Comparison of ENCODE assay signal across 8 cellular contexts in genomic region chr4:71009796-71010588, GRCh38. TPM values are rescaled to one million over a fixed set of nuclear protein-coding genes. Genes with fewer than 3 reads are reported as not detected.
DNase-seq lines count a peak whose midpoint lies in the region; ATAC-seq, FAIRE-seq and TF ChIP-seq lines count a peak whose summit lies in the region.

No MANE protein-coding gene starts in this region.

- peaks cover 2% of the 10 kb centered on the region for H4K20me1 ChIP-seq in mammary epithelial cell (ENCODE audit: insufficient read depth, low read length)

- intact Hi-C loops in mammary epithelial cell (cut with micrococcal nuclease) = loop anchor here (1.0 to 2.0 kb wide), 4 partner anchors 108 to 409 kb away; partner anchors contain the start of genes GRSF1 and MOB1B

- H3K27ac ChIP-seq in A549 = no peak overlapping the region
- no peak overlapping the region for H3K27ac ChIP-seq in mammary epithelial cell (ENCODE audit: insufficient read depth, low read depth, low read length)

- dilution Hi-C loops in mammary epithelial cell (cut with HindIII; ENCODE audit: low sequenced_read_pairs) = no loop called here

- no TSS peak for BruUV-seq in mammary epithelial cell (replicated peaks; lab: Mats Ljungman, UMichigan)

- in situ Hi-C loops in mammary epithelial cell (cut with MboI; ENCODE audit: low sequenced_read_pairs in 2 of 2) = loop anchor here in 1 of 2 donors (25.0 kb wide), 1 partner anchor 348 kb away; the partner anchor contains the start of gene JCHAIN

- H3K36me3 ChIP-seq in mammary epithelial cell (ENCODE audit: insufficient read depth, low read length) = no peaks in the 10 kb centered on the region

- H3K27me3 ChIP-seq in mammary epithelial cell (ENCODE audit: insufficient read depth, low read length) = no peaks in the 10 kb centered on the region

- TF ChIP-seq RAD21 in A549 (conservative IDR thresholded peaks at IDR 0.05 in 1 of 2, IDR thresholded peaks at IDR 0.05 in 1 of 2) = peak; percentile 25 to 39; a peak in 3 of 5 replicates

- H3K4me3 ChIP-seq in A549 (no peak overlapping the region), mammary epithelial cell (replicated peaks in 1 of 3; ENCODE audit: insufficient read depth in 1 of 3, low read depth in 2 of 3, low read length in 3 of 3) (no peak overlapping the region)

- no peak for TF ChIP-seq POLR2A in A549 (IDR thresholded peaks at IDR 0.05; ENCODE audit: low read length)

- ATAC-seq in A549 (peak; percentile 54 to 73; a peak in 3 of 6 replicates), HG02759 (IDR thresholded peaks at IDR 0.05; ENCODE audit: unreplicated experiment) (peak; percentile 39), left lobe of liver (peak; percentile 87)

- H2AFZ ChIP-seq in mammary epithelial cell (ENCODE audit: low read depth, low read length) = peak overlapping the region; percentile 27

- TF ChIP-seq CTCF in A549 (IDR thresholded peaks at IDR 0.05) (peak; percentile 59), mammary epithelial cell (conservative IDR thresholded peaks at IDR 0.05 in 1 of 2, IDR thresholded peaks at IDR 0.05 in 1 of 2; ENCODE audit: extremely low read depth in 1 of 2, insufficient read depth in 1 of 2, low read depth in 1 of 2, low read length in 2 of 2) (peak; percentile 63 to 64)

- CTCF ChIA-PET in A549 (lab: Yijun Ruan, JAX) = interaction anchor here (0.6 to 2.6 kb wide), 9 partner anchors 8 to 443 kb away, joined by 3 to 14 read pairs (median 3); partner anchors contain the start of gene DCK
- CTCF ChIA-PET in mammary epithelial cell (lab: Charles Lee; ENCODE audit: low non-redundant PET) = interaction anchor here (0.5 to 0.6 kb wide), 5 partner anchors 104 to 1105 kb away, joined by 3 to 46 read pairs (median 4); no protein-coding TSS in a partner anchor

- WGBS in A549 (ENCODE audit: missing lambda C conversion rate) = 1% methylated on average over 3 of the region's 3 CpGs
- 10% methylated on average over 3 of the region's 3 CpGs for WGBS in mammary epithelial cell (ENCODE audit: low coverage, missing lambda C conversion rate)

- H3K4me1 ChIP-seq in A549 = peaks cover 8% of the 10 kb centered on the region; the same call in 2 of the 3 replicates
- H3K4me1 ChIP-seq in mammary epithelial cell (ENCODE audit: insufficient read depth, low read length) = peaks cover 3% of the 10 kb centered on the region

- H3K79me2 ChIP-seq in mammary epithelial cell (ENCODE audit: insufficient read depth, low read length) = peaks cover 23% of the 10 kb centered on the region

- DNase-seq in A549 (ENCODE audit: low read depth in 1 of 2, low spot score in 1 of 2) (peak; percentile 26), GM03348 (ENCODE audit: low spot score) (peak; percentile 57), NCI-H69 (lab: John Stamatoyannopoulos, UW) (peak; percentile 4), mammary epithelial cell (peak; percentile 41), left lobe of liver (ENCODE audit: low spot score) (no peak), activated gamma-delta T cell treated with Interleukin-2 at 50 U/mL for 16 hours (no peak)
- DNase-seq in stimulated activated naive CD4-positive, alpha-beta T cell treated with Interleukin-2 at 50 U/mL for 16 hours (lab: John Stamatoyannopoulos, UW) = no peak

- no peak for TF ChIP-seq EP300 in A549 (IDR thresholded peaks at IDR 0.05)

- FAIRE-seq in A549 (lab: Jason Lieb, UNC) = no peak

- POLR2A ChIA-PET in A549 (lab: Yijun Ruan, JAX) = interaction anchor here (0.5 to 1.3 kb wide), 3 partner anchors 9 to 71 kb away, joined by 3 to 8 read pairs (median 3); partner anchors contain the start of gene DCK

- H3K9ac ChIP-seq in mammary epithelial cell (ENCODE audit: insufficient read depth, low read length) = no peak overlapping the region

- H3K4me2 ChIP-seq in A549 = peak overlapping the region; percentile 19; the same call in 1 of the 3 replicates
- no peak overlapping the region for H3K4me2 ChIP-seq in mammary epithelial cell (ENCODE audit: insufficient read depth, low read depth, low read length)

- H3K9me3 ChIP-seq in A549 (no peaks in the 10 kb centered on the region), mammary epithelial cell (replicated peaks; ENCODE audit: insufficient read depth, low read length) (no peaks in the 10 kb centered on the region)

TF ChIP-seq in A549, 52 proteins besides CTCF, POLR2A, EP300 and RAD21:
- no peak for TF ChIP-seq TP53 (CRISPR knock-in tag; IDR thresholded peaks at IDR 0.05)
- TF ChIP-seq MAFK (IDR thresholded peaks at IDR 0.05; ENCODE audit: partially characterized antibody) = peak; percentile 35
- peak; percentile 39; the same call in 1 of the 3 replicates for TF ChIP-seq SMC3 (IDR thresholded peaks at IDR 0.05)

RNA-seq across cellular contexts. Expression of gene DCK, which starts 16.5 kb away (rescaled TPM):
- polyA plus RNA-seq in A549 (2011; rRNA removed) (14.4 and 20.6 TPM in 2 replicates), A549 (2017; fragmentation: RNase III; extraction: RNeasy Plus Mini Kit Qiagen cat#74134 plus additional on column Dnase treatment) (19.0 to 21.3 TPM (median 20.0 TPM) in 3 replicates), mammary epithelial cell (7.9 TPM)
- polyA plus RNA-seq in A549 (2012; cell fraction: cytosol; rRNA removed) = 6.2 and 8.9 TPM in 2 replicates
- polyA plus RNA-seq in A549 (2012; cell fraction: nucleus; rRNA removed) = 2.5 and 2.9 TPM in 2 replicates
- 2.0 and 2.3 TPM in 2 replicates for polyA minus RNA-seq in A549 (2011; rRNA and poly(A)+ RNA removed)
- total RNA-seq in mammary epithelial cell (10 to 100 TPM; 10.0 to 16.0 TPM), left lobe of liver (1.9 TPM)
- polyA minus RNA-seq in mammary epithelial cell = 7.8 TPM

Comparison
In these comparisons a context has a peak if more than half of its experiments do, and no peak if none do; other contexts are left out.
1. DNase-seq: peak in A549 (2 of 2), GM03348 (single experiment), NCI-H69 (single experiment) and mammary epithelial cell (single experiment); none in left lobe of liver (single experiment), activated gamma-delta T cell treated with Interleukin-2 at 50 U/mL for 16 hours (single experiment) and stimulated activated naive CD4-positive, alpha-beta T cell treated with Interleukin-2 at 50 U/mL for 16 hours (single experiment).
2. Peak in every context shown above with its lines, with median percentiles within 50 percentile points of each other: ATAC-seq.